ENCODE assay signal across 35 cellular contexts in genomic region chr5:156582193-156582598, GRCh38.
DNase-seq lines count a peak whose midpoint lies in the region; ATAC-seq and TF ChIP-seq lines count a peak whose summit lies in the region.
"Had no signal": no experiment of that assay in that cellular context is flagged by ENCODE, and none has a peak within 500 bp of the region (broad histone marks: within the 10 kb centered on the region; RNA-seq: fewer than 3 reads in every experiment).

No MANE protein-coding gene starts in this region.

- H3K36me3 ChIP-seq in ascending aorta (no peaks in the 10 kb centered on the region), heart left ventricle (no peaks in the 10 kb centered on the region), stomach smooth muscle (ENCODE audit: control insufficient read depth in 2 of 2, insufficient read depth in 2 of 2, low read length in 2 of 2) (no peaks in the 10 kb centered on the region), breast epithelium (no peaks in the 10 kb centered on the region), body of pancreas (replicated peaks in 1 of 2; ENCODE audit: insufficient read depth in 1 of 2, low read depth in 2 of 2) (no peaks in the 10 kb centered on the region)

- POLR2A ChIA-PET in RWPE1 (lab: Yijun Ruan, JAX; ENCODE audit: low non-redundant PET) = no interaction called here

- intact Hi-C loops in ascending aorta (cut with DNase I) = no loop called here
- intact Hi-C loops in heart left ventricle (cut with DNase I) = loop anchor here in 4 of 10 donors (5.0 to 10.0 kb wide), 4 partner anchors 103 to 257 kb away; partner anchors contain the start of gene SGCD (in 2 of the 4)
- intact Hi-C loops in right cardiac atrium (cut with DNase I) = no loop called here
- intact Hi-C loops in breast epithelium (cut with DNase I; ENCODE audit: low total_unique reads) = no loop called here
- intact Hi-C loops in body of pancreas (cut with DNase I) = no loop called here

- H3K27ac ChIP-seq in ascending aorta (peak overlapping the region; percentile 40 to 62), heart left ventricle (peak overlapping the region; percentile 15 to 89 (median 83)), right cardiac atrium (ENCODE audit: low read length) (peak overlapping the region; percentile 98), stomach smooth muscle (ENCODE audit: low read length) (peak overlapping the region; percentile 62), breast epithelium (no peak overlapping the region), RWPE1 (no peak overlapping the region), body of pancreas (no peak overlapping the region)
- H3K27ac ChIP-seq: A549, HL-60, KMS-11, PC-9, SK-N-MC had no signal

- DNase-seq in ascending aorta (ENCODE audit: low spot score in 2 of 2) = no peak
- DNase-seq in heart left ventricle = peak in 1 of 5 donors; percentile 28
- no peak for DNase-seq in right cardiac atrium
- DNase-seq in breast epithelium (ENCODE audit: low spot score in 2 of 2) = no peak
- DNase-seq in RWPE1 (ENCODE audit: low spot score) = no peak
- DNase-seq in body of pancreas = no peak
- DNase-seq in GM20000 (ENCODE audit: low spot score) = no peak
- DNase-seq: C1 segment of cervical spinal cord; Caco-2; CD4-positive, alpha-beta memory T cell; DMS 273 treated with DMSO at 0.1 percent for 48 hours; DMS79; EL; GDM1; MM.1S; NCI-H1048; NCI-H1417; NCI-H1694; NCI-H2029 treated with DMSO at 0.1 percent for 48 hours; NCI-H2171 treated with DMSO at 0.1 percent for 48 hours; NCI-H345; NCI-H524; NCI-H774; NK-92 treated with Interleukin-12 subunit alpha and Interleukin-12 subunit beta, amount 100 ng/mL, for 24 hours; PC-9; RPMI8226; SIG-M5; SW 1271 had no signal

- H3K9ac ChIP-seq in stomach smooth muscle (ENCODE audit: low read length in 2 of 2) = no peak overlapping the region
- H3K9ac ChIP-seq: KMS-11 had no signal

- H3K4me1 ChIP-seq in ascending aorta (peaks cover 3 to 19% of the 10 kb centered on the region in 2 donors), heart left ventricle (peaks cover 0 to 44% (median 10%) of the 10 kb centered on the region in 12 donors), right cardiac atrium (ENCODE audit: control insufficient read depth, insufficient read depth, low read length) (peaks cover 6% of the 10 kb centered on the region), stomach smooth muscle (ENCODE audit: control insufficient read depth, insufficient read depth, low read length) (peaks cover 10% of the 10 kb centered on the region), breast epithelium (no peaks in the 10 kb centered on the region), body of pancreas (no peaks in the 10 kb centered on the region)
- H3K4me1 ChIP-seq: A549, Caco-2 had no signal

- CTCF ChIA-PET in RWPE1 (lab: Yijun Ruan, JAX) = no interaction called here

- H3K27me3 ChIP-seq in ascending aorta = no peaks in the 10 kb centered on the region
- no peaks in the 10 kb centered on the region for H3K27me3 ChIP-seq in heart left ventricle
- no peaks in the 10 kb centered on the region for H3K27me3 ChIP-seq in right cardiac atrium (ENCODE audit: control insufficient read depth, insufficient read depth)
- no peaks in the 10 kb centered on the region for H3K27me3 ChIP-seq in stomach smooth muscle (ENCODE audit: control insufficient read depth in 1 of 2, insufficient read depth in 2 of 2, low read length in 2 of 2)
- H3K27me3 ChIP-seq in breast epithelium = no peaks in the 10 kb centered on the region
- H3K27me3 ChIP-seq in body of pancreas = no peaks in the 10 kb centered on the region

- TF ChIP-seq POLR2A in heart left ventricle (IDR thresholded peaks at IDR 0.05) = peak in 1 of 2 donors; percentile 54
- no peak for TF ChIP-seq POLR2A in breast epithelium (IDR thresholded peaks at IDR 0.05)
- no peak for TF ChIP-seq POLR2A in body of pancreas (IDR thresholded peaks at IDR 0.05)

- H3K4me3 ChIP-seq in ascending aorta = no peak overlapping the region
- H3K4me3 ChIP-seq in heart left ventricle = no peak overlapping the region
- H3K4me3 ChIP-seq in right cardiac atrium (ENCODE audit: low read length) = no peak overlapping the region
- no peak overlapping the region for H3K4me3 ChIP-seq in stomach smooth muscle (ENCODE audit: low read length in 2 of 2)
- no peak overlapping the region for H3K4me3 ChIP-seq in breast epithelium
- H3K4me3 ChIP-seq in body of pancreas = no peak overlapping the region
- H3K4me3 ChIP-seq: A549, GM12878, PC-9, SK-N-MC had no signal

- TF ChIP-seq CTCF in ascending aorta (IDR thresholded peaks at IDR 0.05) (no peak), heart left ventricle (IDR thresholded peaks at IDR 0.05) (no peak), breast epithelium (IDR thresholded peaks at IDR 0.05) (no peak), RWPE1 (conservative IDR thresholded peaks at IDR 0.05; ENCODE audit: low read depth) (no peak), body of pancreas (IDR thresholded peaks at IDR 0.05) (no peak), GM20000 (IDR thresholded peaks at IDR 0.05; ENCODE audit: extremely low read depth, missing control alignments) (no peak)

- ATAC-seq in heart left ventricle (peak; percentile 93 to 96 (median 94)), right cardiac atrium (peak; percentile 91 to 94), body of pancreas (no peak)
- ATAC-seq: A549, GM12878, HCT116 had no signal

- H3K9me3 ChIP-seq in ascending aorta (peaks cover 0 to 16% of the 10 kb centered on the region in 2 donors), heart left ventricle (peaks cover 0 to 19% (median 0%) of the 10 kb centered on the region in 12 donors), right cardiac atrium (ENCODE audit: control insufficient read depth, low read length) (no peaks in the 10 kb centered on the region), stomach smooth muscle (ENCODE audit: control insufficient read depth in 2 of 2, low read length in 2 of 2) (no peaks in the 10 kb centered on the region), breast epithelium (peaks cover 0 to 10% of the 10 kb centered on the region in 2 donors), body of pancreas (no peaks in the 10 kb centered on the region)
- H3K9me3 ChIP-seq: A549, Caco-2 had no signal

- 19 to 28% (median 24%) methylated on average over 2 of the region's 2 CpGs for WGBS in heart left ventricle, 4 donors
- 38% methylated on average over 2 of the region's 2 CpGs for WGBS in right cardiac atrium
- WGBS in body of pancreas, 2 donors = 48 to 51% methylated on average over 2 of the region's 2 CpGs

Comparison
In these comparisons a context has a peak if more than half of its experiments do, and no peak if none do; other contexts are left out.
1. H3K27ac ChIP-seq: peak in ascending aorta (2 of 2), heart left ventricle (12 of 12), right cardiac atrium (single experiment) and stomach smooth muscle (single experiment); none in breast epithelium (0 of 2), RWPE1 (single experiment) and body of pancreas (0 of 4).